Comparison of ENCODE assay signal across 10 cellular contexts in the genomic region with DNA sequence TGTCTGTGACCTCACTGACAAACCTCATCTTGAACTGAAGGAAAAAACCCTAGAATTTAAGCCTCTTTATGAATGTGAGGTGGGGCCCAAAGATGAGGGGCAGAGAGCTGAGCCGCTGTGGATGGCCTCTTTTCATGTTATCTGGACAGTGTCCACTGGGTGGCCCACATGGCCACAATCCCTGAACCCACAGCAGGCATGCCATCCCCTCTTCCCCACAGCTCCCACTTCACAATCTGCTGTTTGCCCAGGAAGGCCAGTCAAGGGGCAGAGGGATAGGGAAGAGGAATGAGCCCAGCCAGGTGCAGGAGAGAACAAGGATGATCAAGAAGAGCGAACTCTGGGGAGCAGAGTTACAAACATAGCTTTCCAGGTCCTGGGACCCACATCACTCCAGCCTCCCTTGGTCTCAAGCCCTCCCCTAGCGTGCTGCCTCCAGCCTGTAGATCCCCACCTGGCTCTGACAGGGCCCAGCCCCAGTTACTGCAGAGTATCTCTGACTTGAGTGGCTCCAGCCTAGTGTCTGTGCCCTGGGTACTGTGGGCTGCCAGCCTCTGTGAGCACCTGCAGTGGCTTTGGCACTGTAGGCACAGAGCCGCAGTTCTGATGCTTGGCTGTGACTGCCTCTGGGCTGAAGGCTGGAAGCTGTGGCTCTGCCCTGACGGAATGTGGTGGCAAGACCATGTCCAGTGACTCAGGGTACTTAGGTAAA. TPM values are rescaled to one million over a fixed set of nuclear protein-coding genes. Genes with fewer than 3 reads are reported as not detected.
DNase-seq lines count a peak whose midpoint lies in the region; ATAC-seq and TF ChIP-seq lines count a peak whose summit lies in the region.
"Had no signal": no experiment of that assay in that cellular context is flagged by ENCODE, and none has a peak within 500 bp of the region (broad histone marks: within the 10 kb centered on the region; RNA-seq: fewer than 3 reads in every experiment).

No MANE protein-coding gene starts in this region.

- H3K27ac Mint-ChIP-seq in T-cell: no peak overlapping the region

- TF ChIP-seq CTCF in A673 (conservative IDR thresholded peaks at IDR 0.05; ENCODE audit: low read depth, low read length) (0 out of 2 replicates have a peak, but pooled peaks have one; percentile 12), GM12875 (IDR thresholded peaks at IDR 0.05; ENCODE audit: borderline replicate concordance, insufficient read depth, low read depth, low read length) (0 out of 2 replicates have a peak, but pooled peaks have one; percentile 15)

- CTCF ChIA-PET in A673 (lab: Charles Lee) (no interaction called here), T-cell (lab: Charles Lee) (interaction anchor here in 1 of 2 donors (0.6 kb wide), 1 partner anchor 131 kb away, joined by 3 read pairs; no protein-coding TSS in a partner anchor)

- H3K9me3 ChIP-seq in A673 (ENCODE audit: low read depth, low read length, poor library complexity, severe bottlenecking): no peaks in the 10 kb centered on the region
- H3K9me3 ChIP-seq: ovary had no signal

- intact Hi-C loops in A673 (cut with micrococcal nuclease; ENCODE audit: unreplicated experiment): no loop called here

- no TSS peak for BruUV-seq in A673 (replicated peaks; lab: Mats Ljungman, UMichigan)

- no peaks in the 10 kb centered on the region for H3K27me3 ChIP-seq in A673 (replicated peaks; ENCODE audit: insufficient read depth, low read depth, low read length, poor library complexity)
- H3K27me3 ChIP-seq: ovary had no signal

- peaks cover 7 to 14% (median 9%) of the 10 kb centered on the region in 3 donors for H3K4me1 Mint-ChIP-seq in T-cell

- peak; percentile 70 for ATAC-seq in SK-N-SH treated with all-trans-retinoic acid at 6 μM for 48 hours
- no peak for ATAC-seq in T-cell (replicated peaks in 1 of 4)

- H3K4me3 ChIP-seq in A673 (ENCODE audit: low read depth, low read length, poor library complexity, severe bottlenecking) (no peak overlapping the region), GM12875 (ENCODE audit: low read depth, low read length) (no peak overlapping the region)
- H3K4me3 ChIP-seq: ovary had no signal

- peaks cover 9% of the 10 kb centered on the region for H3K36me3 ChIP-seq in A673 (ENCODE audit: insufficient read depth, low read length, poor library complexity, severe bottlenecking)
- H3K36me3 ChIP-seq: ovary had no signal

- H3K9me3 Mint-ChIP-seq in T-cell: no peaks in the 10 kb centered on the region

- peaks cover 12% of the 10 kb centered on the region for H3K36me3 Mint-ChIP-seq in T-cell

- DNase-seq in A673 (ENCODE audit: low spot score) (no peak), hepatic stellate cell (ENCODE audit: low spot score) (peak; percentile 68), T-cell (no peak), NCI-H2171 treated with DMSO at 0.1 percent for 48 hours (lab: John Stamatoyannopoulos, UW) (no peak), hippocampal formation (lab: John Stamatoyannopoulos, UW) (no peak)
- no peak for DNase-seq in activated naive CD4-positive, alpha-beta T cell (lab: John Stamatoyannopoulos, UW)
- DNase-seq: ovary, SIG-M5 had no signal

- no peaks in the 10 kb centered on the region for H3K4me1 ChIP-seq in A673 (ENCODE audit: insufficient read depth, low read length, poor library complexity, severe bottlenecking)

- H3K27ac ChIP-seq in A673 (ENCODE audit: low read depth, low read length, poor library complexity, severe bottlenecking): no peak overlapping the region
- H3K27ac ChIP-seq: ovary had no signal

- no peak overlapping the region for H3K4me3 Mint-ChIP-seq in T-cell

- no peaks in the 10 kb centered on the region for H3K27me3 Mint-ChIP-seq in T-cell

- POLR2A ChIA-PET in A673 (lab: Charles Lee; ENCODE audit: low non-redundant PET) (no interaction called here), T-cell (lab: Charles Lee) (no interaction called here)

TF ChIP-seq in SK-N-SH treated with all-trans-retinoic acid at 6 μM for 48 hours, 23 proteins besides CTCF, POLR2A, EP300 and RAD21:
- no peak for TF ChIP-seq SNAI2 (CRISPR knock-in tag; IDR thresholded peaks at IDR 0.05)
- no peak for TF ChIP-seq TSHZ2 (CRISPR knock-in tag; IDR thresholded peaks at IDR 0.05)
- no peak for TF ChIP-seq ISL1 (CRISPR knock-in tag; IDR thresholded peaks at IDR 0.05)
- no peak for TF ChIP-seq ARNTL (CRISPR knock-in tag; IDR thresholded peaks at IDR 0.05; ENCODE audit: borderline replicate concordance, low read depth)

RNA-seq across cellular contexts. Expression of gene SLFNL1, which starts 1.9 kb away (rescaled TPM):
- total RNA-seq in A673 (2021) (0.37 and 0.39 TPM in 2 replicates), T-cell (under 1 TPM; 0.25 to 0.98 (median 0.82) TPM)

RNA-seq across cellular contexts. Expression of gene CTPS1, which starts 43.9 kb away (rescaled TPM):
- 126 and 139 TPM in 2 replicates for total RNA-seq in A673 (2021)
- 10 to 100 TPM; 26.0 to 57.2 (median 29.1) TPM for total RNA-seq in T-cell
